ENCODE assay signal across 17 cellular contexts in genomic region chr16:50711862-50712567, GRCh38. TPM values are rescaled to one million over a fixed set of nuclear protein-coding genes. Genes with fewer than 3 reads are reported as not detected.
A peak's percentile ranks its signal among the peaks of the same experiment; 100 is the strongest.
DNase-seq lines count a peak whose midpoint lies in the region; ATAC-seq and TF ChIP-seq lines count a peak whose summit lies in the region.
"Had no signal": no experiment of that assay in that cellular context is flagged by ENCODE, and none has a peak within 500 bp of the region (broad histone marks: within the 10 kb centered on the region; RNA-seq: fewer than 3 reads in every experiment).

No MANE protein-coding gene starts in this region.

- no peak overlapping the region for H3K4me3 ChIP-seq in A673 (ENCODE audit: low read depth, low read length, poor library complexity, severe bottlenecking)
- H3K4me3 ChIP-seq: body of pancreas, hepatocyte, lower lobe of right lung, ovary had no signal

- BruUV-seq in A673 (replicated peaks; lab: Mats Ljungman, UMichigan) = no TSS peak

- no peak for TF ChIP-seq CTCF in A673 (conservative IDR thresholded peaks at IDR 0.05; ENCODE audit: low read depth, low read length)

- H3K36me3 ChIP-seq in A673 (ENCODE audit: insufficient read depth, low read length, poor library complexity, severe bottlenecking) = no peaks in the 10 kb centered on the region
- H3K36me3 ChIP-seq: ovary had no signal

- no peaks in the 10 kb centered on the region for H3K9me3 ChIP-seq in A673 (ENCODE audit: low read depth, low read length, poor library complexity, severe bottlenecking)
- H3K9me3 ChIP-seq: body of pancreas, lower lobe of right lung, ovary had no signal

- H3K4me1 ChIP-seq in A673 (ENCODE audit: insufficient read depth, low read length, poor library complexity, severe bottlenecking) = no peaks in the 10 kb centered on the region
- H3K4me1 ChIP-seq: body of pancreas had no signal

- intact Hi-C loops in A673 (cut with micrococcal nuclease; ENCODE audit: unreplicated experiment) = no loop called here

- no peak overlapping the region for H3K27ac ChIP-seq in A673 (ENCODE audit: low read depth, low read length, poor library complexity, severe bottlenecking)
- H3K27ac ChIP-seq: lower lobe of right lung, ovary had no signal

- no peak for ATAC-seq in HG02885 (IDR thresholded peaks at IDR 0.05; ENCODE audit: poor library complexity, unreplicated experiment)
- ATAC-seq: body of pancreas; lower lobe of right lung; stimulated activated memory B cell treated with anti-CD40 and anti-IgM and Interleukin-4, amounts not matched to agents 10 μg/mL and 1 μg/mL and 100 μg/mL, for 72 hours had no signal

- H3K27me3 ChIP-seq in A673 (replicated peaks; ENCODE audit: insufficient read depth, low read depth, low read length, poor library complexity) = no peaks in the 10 kb centered on the region
- H3K27me3 ChIP-seq: body of pancreas, hepatocyte, ovary had no signal

- DNase-seq in COLO668 (lab: John Stamatoyannopoulos, UW; ENCODE audit: unreplicated experiment) (peak; percentile 48), NCI-H2227 treated with DMSO at 0.1 percent for 48 hours (lab: John Stamatoyannopoulos, UW) (peak; percentile 8), fibroblast of gingiva (ENCODE audit: low read depth) (peak; percentile 17), pons (ENCODE audit: low spot score) (peak; percentile 63), LoVo (ENCODE audit: low spot score) (no peak), A673 (ENCODE audit: low spot score) (no peak), iPS-NIHi11 (ENCODE audit: low spot score) (no peak)
- DNase-seq: activated CD4-positive, alpha-beta T cell treated with anti-CD3 and anti-CD28 coated beads, Interleukin-2, amount 10 ng/mL, durations not matched to agents 7 days and 5 days; HCEC 1CT; lower lobe of right lung; NCI-H1105; ovary; stimulated activated CD4-positive, alpha-beta T cell treated with anti-CD3 and anti-CD28 coated beads, Interleukin-2, amount 100 ng/mL, for 48 hours had no signal

- POLR2A ChIA-PET in A673 (lab: Charles Lee; ENCODE audit: low non-redundant PET) = no interaction called here

- CTCF ChIA-PET in A673 (lab: Charles Lee) = no interaction called here

RNA-seq across cellular contexts. Expression of gene NOD2, which starts 18.6 kb away (rescaled TPM):
- total RNA-seq in A673 (2021) = not detected in 2 replicates

RNA-seq across cellular contexts. Expression of gene CYLD, which starts 29.9 kb away (rescaled TPM):
- total RNA-seq in A673 (2021) = 6.3 and 9.5 TPM in 2 replicates

RNA-seq across cellular contexts. Expression of gene SNX20, which starts 30.9 kb away (rescaled TPM):
- total RNA-seq in A673 (2021) = not detected in 2 replicates
- total RNA-seq: hepatocyte had no signal

Comparison
In these comparisons a context has a peak if more than half of its experiments do, and no peak if none do; other contexts are left out.
1. DNase-seq: peak in COLO668 (single experiment), NCI-H2227 treated with DMSO at 0.1 percent for 48 hours (single experiment), fibroblast of gingiva (single experiment) and pons (single experiment); none in LoVo (single experiment), A673 (single experiment) and iPS-NIHi11 (single experiment).